In genomic region chr16:65698943-65699342, GRCh38 we compare ENCODE assay signal across 19 cellular contexts.
DNase-seq lines count a peak whose midpoint lies in the region; ATAC-seq and TF ChIP-seq lines count a peak whose summit lies in the region.
"Had no signal": no experiment of that assay in that cellular context is flagged by ENCODE, and none has a peak within 500 bp of the region (broad histone marks: within the 10 kb centered on the region; RNA-seq: fewer than 3 reads in every experiment).

No MANE protein-coding gene starts in this region.

- no peaks in the 10 kb centered on the region for H3K4me1 Mint-ChIP-seq in CD8-positive, alpha-beta T cell (ENCODE audit: low read depth)
- H3K4me1 Mint-ChIP-seq: B cell; naive thymus-derived CD4-positive, alpha-beta T cell had no signal

- H3K36me3 ChIP-seq in SJCRH30 (no peaks in the 10 kb centered on the region), parathyroid adenoma (ENCODE audit: control insufficient read depth, insufficient read depth, low read length) (no peaks in the 10 kb centered on the region)
- H3K36me3 ChIP-seq in CD8-positive, alpha-beta T cell (ENCODE audit: insufficient read depth, low read length): no peaks in the 10 kb centered on the region
- H3K36me3 ChIP-seq: gastroesophageal sphincter, suprapubic skin had no signal

- ATAC-seq in GM21576 (IDR thresholded peaks at IDR 0.05; ENCODE audit: unreplicated experiment): no peak
- no peak for ATAC-seq in CD8-positive, alpha-beta T cell
- ATAC-seq: gastroesophageal sphincter; naive thymus-derived CD4-positive, alpha-beta T cell had no signal

- POLR2A ChIA-PET in CD8-positive, alpha-beta T cell (lab: Charles Lee): no interaction called here

- H3K4me3 ChIP-seq in SJCRH30: peak overlapping the region; percentile 6
- no peak overlapping the region for H3K4me3 ChIP-seq in fibroblast of the aortic adventitia (ENCODE audit: low read depth, low read length)
- H3K4me3 ChIP-seq in parathyroid adenoma (ENCODE audit: low read depth, low read length): no peak overlapping the region
- no peak overlapping the region for H3K4me3 ChIP-seq in CD8-positive, alpha-beta T cell (ENCODE audit: low read depth, low read length)
- H3K4me3 ChIP-seq: gastroesophageal sphincter, suprapubic skin had no signal

- no peak overlapping the region for H3K27ac Mint-ChIP-seq in CD8-positive, alpha-beta T cell
- H3K27ac Mint-ChIP-seq: activated CD4-positive, alpha-beta memory T cell treated with anti-CD3 and anti-CD28 coated beads for 36 hours; activated T-cell treated with anti-CD3 and anti-CD28 coated beads, Interleukin-2, amount 50 U/mL, for 24 hours; B cell; endodermal cell; naive thymus-derived CD4-positive, alpha-beta T cell had no signal

- peak overlapping the region; percentile 38 for H3K4me2 ChIP-seq in parathyroid adenoma (ENCODE audit: low read length)

- DNase-seq in AG20443 (ENCODE audit: low spot score): peak; percentile 28
- peak; percentile 54 to 75 for DNase-seq in SJCRH30
- peak; percentile 87 for DNase-seq in fibroblast of the aortic adventitia (ENCODE audit: low read depth)
- DNase-seq in NCI-H2171 (lab: John Stamatoyannopoulos, UW): no peak
- no peak for DNase-seq in posterior vena cava (ENCODE audit: low spot score)
- no peak for DNase-seq in CD8-positive, alpha-beta T cell
- DNase-seq: activated CD4-positive, alpha-beta memory T cell treated with anti-CD3 and anti-CD28 coated beads for 36 hours; activated T-cell treated with anti-CD3 and anti-CD28 coated beads, Interleukin-2, amount 50 U/mL, for 24 hours; endodermal cell; naive thymus-derived CD4-positive, alpha-beta T cell; NCI-H1930; NCI-H69; retina; stimulated activated CD4-positive, alpha-beta T cell treated with anti-CD3 and anti-CD28 coated beads, Interleukin-2, amount 100 ng/mL, for 48 hours had no signal

- H2AFZ ChIP-seq in parathyroid adenoma: no peak overlapping the region

- no peaks in the 10 kb centered on the region for H3K27me3 Mint-ChIP-seq in CD8-positive, alpha-beta T cell (ENCODE audit: low read depth)
- H3K27me3 Mint-ChIP-seq: activated CD4-positive, alpha-beta memory T cell treated with anti-CD3 and anti-CD28 coated beads for 36 hours; activated T-cell treated with anti-CD3 and anti-CD28 coated beads, Interleukin-2, amount 50 U/mL, for 24 hours; B cell; naive thymus-derived CD4-positive, alpha-beta T cell had no signal

- H3K27ac ChIP-seq in SJCRH30: peak overlapping the region; percentile 52
- H3K27ac ChIP-seq in parathyroid adenoma: no peak overlapping the region
- no peak overlapping the region for H3K27ac ChIP-seq in CD8-positive, alpha-beta T cell (ENCODE audit: low read depth, low read length)
- H3K27ac ChIP-seq: gastroesophageal sphincter, suprapubic skin had no signal

- intact Hi-C loops in posterior vena cava (cut with DNase I): no loop called here
- intact Hi-C loops in CD8-positive, alpha-beta T cell (cut with DNase I, micrococcal nuclease): no loop called here

- H3K4me1 ChIP-seq in SJCRH30: peaks cover 15% of the 10 kb centered on the region
- peaks cover 6% of the 10 kb centered on the region for H3K4me1 ChIP-seq in parathyroid adenoma
- no peaks in the 10 kb centered on the region for H3K4me1 ChIP-seq in CD8-positive, alpha-beta T cell (ENCODE audit: insufficient read depth, low read length)
- H3K4me1 ChIP-seq: suprapubic skin had no signal

- no peaks in the 10 kb centered on the region for H3K36me3 Mint-ChIP-seq in CD8-positive, alpha-beta T cell
- H3K36me3 Mint-ChIP-seq: activated CD4-positive, alpha-beta memory T cell treated with anti-CD3 and anti-CD28 coated beads for 36 hours; naive thymus-derived CD4-positive, alpha-beta T cell had no signal

- H3K9me3 Mint-ChIP-seq in CD8-positive, alpha-beta T cell: peaks cover 7% of the 10 kb centered on the region

- no peak overlapping the region for H3K4me3 Mint-ChIP-seq in CD8-positive, alpha-beta T cell
- H3K4me3 Mint-ChIP-seq: activated CD4-positive, alpha-beta memory T cell treated with anti-CD3 and anti-CD28 coated beads for 36 hours; activated T-cell treated with anti-CD3 and anti-CD28 coated beads, Interleukin-2, amount 50 U/mL, for 24 hours; B cell; endodermal cell; naive thymus-derived CD4-positive, alpha-beta T cell had no signal

- no peaks in the 10 kb centered on the region for H3K79me2 ChIP-seq in parathyroid adenoma

- H3K27me3 ChIP-seq in SJCRH30: no peaks in the 10 kb centered on the region
- no peaks in the 10 kb centered on the region for H3K27me3 ChIP-seq in parathyroid adenoma (ENCODE audit: control insufficient read depth, insufficient read depth, low read length)
- no peaks in the 10 kb centered on the region for H3K27me3 ChIP-seq in CD8-positive, alpha-beta T cell (ENCODE audit: insufficient read depth, low read length)
- H3K27me3 ChIP-seq: gastroesophageal sphincter, suprapubic skin had no signal

- TF ChIP-seq CTCF in fibroblast of the aortic adventitia (IDR thresholded peaks at IDR 0.05; ENCODE audit: insufficient read depth, low read length): no peak
- no peak for TF ChIP-seq CTCF in parathyroid adenoma (IDR thresholded peaks at IDR 0.05)
- no peak for TF ChIP-seq CTCF in CD8-positive, alpha-beta T cell (IDR thresholded peaks at IDR 0.05)

- CTCF ChIA-PET in CD8-positive, alpha-beta T cell (lab: Charles Lee): no interaction called here

- H3K9ac ChIP-seq in parathyroid adenoma: no peak overlapping the region

- H3K9me3 ChIP-seq in SJCRH30 (replicated peaks) (no peaks in the 10 kb centered on the region), parathyroid adenoma (ENCODE audit: control insufficient read depth, low read length) (no peaks in the 10 kb centered on the region)
- no peaks in the 10 kb centered on the region for H3K9me3 ChIP-seq in CD8-positive, alpha-beta T cell (ENCODE audit: low read length)
- H3K9me3 ChIP-seq: gastroesophageal sphincter, suprapubic skin had no signal

Comparison
In these comparisons a context has a peak if more than half of its experiments do, and no peak if none do; other contexts are left out.
1. DNase-seq: peak in AG20443 (single experiment), SJCRH30 (2 of 2) and fibroblast of the aortic adventitia (single experiment); none in NCI-H2171 (single experiment), posterior vena cava (single experiment) and CD8-positive, alpha-beta T cell (0 of 7).